Comparison of ENCODE assay signal across 10 cellular contexts in the genomic region with DNA sequence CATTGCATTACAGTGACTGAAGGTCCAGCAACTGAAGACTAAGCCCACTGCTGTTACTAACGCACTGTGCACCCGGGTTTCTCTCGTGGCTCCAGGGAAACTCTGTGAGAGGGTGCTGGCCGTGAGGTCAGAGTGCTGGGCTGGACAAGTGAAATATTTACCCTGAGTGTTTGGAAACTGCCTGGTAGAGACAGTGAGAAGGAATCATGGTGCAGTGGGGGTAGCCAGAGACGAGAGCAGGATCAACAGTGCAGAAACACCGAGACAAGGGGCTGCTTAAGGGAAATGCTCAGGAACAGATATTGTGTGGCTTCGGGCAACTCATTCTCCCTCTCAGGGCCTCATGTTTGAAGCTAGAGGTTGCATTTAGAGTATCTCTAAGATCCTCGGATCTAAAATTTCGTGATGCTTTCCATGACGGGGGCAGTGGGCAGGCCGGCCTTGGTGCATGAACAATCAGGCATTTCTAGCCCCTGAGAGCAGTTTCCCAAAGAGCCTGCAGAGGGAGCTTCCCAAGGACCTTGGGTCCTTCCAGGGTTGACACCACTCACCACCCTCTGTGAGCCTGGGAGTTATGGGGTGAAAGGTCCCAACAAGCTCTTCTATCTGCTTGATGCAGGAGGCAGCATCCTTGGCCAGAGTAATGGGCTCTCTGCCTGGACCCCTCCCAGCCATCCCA. TPM values are rescaled to one million over a fixed set of nuclear protein-coding genes. Genes with fewer than 3 reads are reported as not detected.
DNase-seq lines count a peak whose midpoint lies in the region; ATAC-seq, FAIRE-seq and TF ChIP-seq lines count a peak whose summit lies in the region.
"Had no signal": no experiment of that assay in that cellular context is flagged by ENCODE, and none has a peak within 500 bp of the region (broad histone marks: within the 10 kb centered on the region; RNA-seq: fewer than 3 reads in every experiment).

No MANE protein-coding gene starts in this region.

- 75 to 81% methylated on average over 11 of the region's 11 CpGs for WGBS in lung, 2 donors

- H3K4me3 ChIP-seq in ascending aorta: no peak overlapping the region
- no peak overlapping the region for H3K4me3 ChIP-seq in lung

- TF ChIP-seq POLR2A in GM12892 (IDR thresholded peaks at IDR 0.05; ENCODE audit: low read depth, low read length): no peak

- ATAC-seq in lung (ENCODE audit: insufficient read depth, low FRiP score): no peak

- DNase-seq in DMS 273 (lab: John Stamatoyannopoulos, UW; ENCODE audit: unreplicated experiment) (peak; percentile 65), DMS 273 treated with DMSO at 0.1 percent for 48 hours (lab: John Stamatoyannopoulos, UW) (no peak), NCI-H69 (lab: John Stamatoyannopoulos, UW) (peak; percentile 18), ascending aorta (ENCODE audit: low spot score in 2 of 2) (no peak), lung (ENCODE audit: low spot score) (peak; percentile 27), NCI-H345 (lab: John Stamatoyannopoulos, UW) (no peak), GM12892 (ENCODE audit: insufficient read length) (no peak), foreskin melanocyte (no peak)

- no peaks in the 10 kb centered on the region for H3K4me1 ChIP-seq in ascending aorta
- no peaks in the 10 kb centered on the region for H3K4me1 ChIP-seq in lung (ENCODE audit: control insufficient read depth in 2 of 2, insufficient read depth in 2 of 2, low read length in 2 of 2)

- no peak overlapping the region for H3K27ac ChIP-seq in ascending aorta
- H3K27ac ChIP-seq in lung (ENCODE audit: low read depth in 1 of 2, low read length in 1 of 2): no peak overlapping the region

- no peaks in the 10 kb centered on the region for H3K36me3 ChIP-seq in ascending aorta
- no peaks in the 10 kb centered on the region for H3K36me3 ChIP-seq in lung (ENCODE audit: control insufficient read depth in 2 of 2, insufficient read depth in 2 of 2, low read length in 2 of 2)

- peak in 2 of 3 experiments; percentile 11 to 20 for TF ChIP-seq CTCF in ascending aorta (IDR thresholded peaks at IDR 0.05)
- no peak for TF ChIP-seq CTCF in lung (IDR thresholded peaks at IDR 0.05; ENCODE audit: control extremely low read depth, extremely low read depth)

- H3K9me3 ChIP-seq in ascending aorta (no peaks in the 10 kb centered on the region), lung (ENCODE audit: control insufficient read depth in 2 of 2, insufficient read depth in 1 of 2, low read length in 1 of 2) (no peaks in the 10 kb centered on the region)

- no peak for FAIRE-seq in GM12892 (lab: Jason Lieb, UNC)
- FAIRE-seq: A204.1, TTC549 had no signal

- intact Hi-C loops in ascending aorta (cut with DNase I): no loop called here

- H3K27me3 ChIP-seq in ascending aorta: no peaks in the 10 kb centered on the region
- H3K27me3 ChIP-seq in lung (ENCODE audit: control insufficient read depth, insufficient read depth): no peaks in the 10 kb centered on the region

RNA-seq across cellular contexts. Expression of a gene that starts 9.7 kb away (rescaled TPM):
- total RNA-seq in ascending aorta (not detected), lung (1 to 10 TPM; 2.4 to 4.8 TPM)
- 1 to 10 TPM; 5.0 to 5.2 TPM for polyA plus RNA-seq in lung
- not detected for polyA plus RNA-seq in GM12892 (2012; ENCODE audit: missing spikeins)

Comparison
In these comparisons a context has a peak if more than half of its experiments do, and no peak if none do; other contexts are left out.
1. DNase-seq: peak in DMS 273 (single experiment), NCI-H69 (single experiment) and lung (single experiment); none in DMS 273 treated with DMSO at 0.1 percent for 48 hours (single experiment), ascending aorta (0 of 2), NCI-H345 (single experiment), GM12892 (single experiment) and foreskin melanocyte (single experiment).